Comparison of ENCODE assay signal across 20 cellular contexts in genomic region chr6:43982084-43982625, GRCh38.
"Had no signal": no experiment of that assay in that cellular context is flagged by ENCODE, and none has a peak within 500 bp of the region (broad histone marks: within the 10 kb centered on the region; RNA-seq: fewer than 3 reads in every experiment).

No MANE protein-coding gene starts in this region.

- H3K36me3 Mint-ChIP-seq: immature natural killer cell; mesothelial cell of epicardium; stimulated activated effector memory CD8-positive, alpha-beta T cell treated with anti-CD3 and anti-CD28 coated beads, Interleukin-12 subunit alpha, Interleukin-12 subunit beta, amount 100 ng/mL, for 72 hours had no signal

- ATAC-seq: activated CD8-positive, alpha-beta T cell treated with anti-CD3 and anti-CD28 coated beads, Interleukin-2, amount 10 ng/mL, durations not matched to agents 7 days and 5 days; lower lobe of right lung; stimulated activated effector memory CD8-positive, alpha-beta T cell treated with anti-CD3 and anti-CD28 coated beads, Interleukin-12 subunit alpha, Interleukin-12 subunit beta, amount 100 ng/mL, for 72 hours had no signal

- H3K9me3 ChIP-seq: lower lobe of right lung had no signal

- DNase-seq: activated CD4-positive, alpha-beta T cell treated with anti-CD3 and anti-CD28 coated beads, Interleukin-2, amount 10 ng/mL, durations not matched to agents 24 days and 14 days; activated CD4-positive, CD25-positive, alpha-beta regulatory T cell; activated CD8-positive, alpha-beta T cell treated with anti-CD3 and anti-CD28 coated beads, Interleukin-2, amount 10 ng/mL, durations not matched to agents 7 days and 5 days; activated naive CD4-positive, alpha-beta T cell treated with anti-CD3 and anti-CD28 coated beads, Interleukin-2, amount 50 U/mL, for 16 hours; activated T-cell treated with anti-CD3 and anti-CD28 coated beads for 4 hours; caudate nucleus; cortex of kidney; effector CD8-positive, alpha-beta T cell; foreskin fibroblast; glutamatergic neuron; immature natural killer cell; lower lobe of right lung; stimulated activated CD4-positive, alpha-beta T cell treated with anti-CD3 and anti-CD28 coated beads, Interleukin-12 subunit alpha, Interleukin-12 subunit beta, amount 100 ng/mL, for 4 hours; stimulated activated CD4-positive, alpha-beta T cell treated with anti-CD3 and anti-CD28 coated beads, Interleukin-2, amount 100 ng/mL, for 24 hours; SW 1271; trophoblast cell had no signal

- H3K4me3 Mint-ChIP-seq: activated CD4-positive, alpha-beta T cell treated with anti-CD3 and anti-CD28 coated beads, Interleukin-2, amount 10 ng/mL, durations not matched to agents 24 days and 14 days; activated CD8-positive, alpha-beta T cell treated with anti-CD3 and anti-CD28 coated beads, Interleukin-2, amount 10 ng/mL, durations not matched to agents 7 days and 5 days; immature natural killer cell; mesothelial cell of epicardium; neural crest cell; stimulated activated effector memory CD8-positive, alpha-beta T cell treated with anti-CD3 and anti-CD28 coated beads, Interleukin-12 subunit alpha, Interleukin-12 subunit beta, amount 100 ng/mL, for 72 hours had no signal

- H3K4me1 ChIP-seq: lower lobe of right lung had no signal

- H3K36me3 ChIP-seq: lower lobe of right lung had no signal

- H3K4me1 Mint-ChIP-seq: neural crest cell had no signal

- H3K4me3 ChIP-seq: lower lobe of right lung had no signal

- H3K27ac Mint-ChIP-seq: activated CD4-positive, alpha-beta T cell treated with anti-CD3 and anti-CD28 coated beads, Interleukin-2, amount 10 ng/mL, durations not matched to agents 24 days and 14 days; activated CD8-positive, alpha-beta T cell treated with anti-CD3 and anti-CD28 coated beads, Interleukin-2, amount 10 ng/mL, durations not matched to agents 7 days and 5 days; activated T-helper 2 cell treated with anti-CD3 and anti-CD28 coated beads, Interferon-gamma antibody, Interleukin-2, Interleukin-4, amounts not matched to agents 10 μg/mL and 5 μg/mL and 100 μg/mL, durations not matched to agents 14 hours and 24 hours and 36 hours; immature natural killer cell; mesothelial cell of epicardium; stimulated activated effector memory CD8-positive, alpha-beta T cell treated with anti-CD3 and anti-CD28 coated beads, Interleukin-12 subunit alpha, Interleukin-12 subunit beta, amount 100 ng/mL, for 72 hours had no signal

- H3K27ac ChIP-seq: lower lobe of right lung had no signal

- H3K9me3 Mint-ChIP-seq: activated CD4-positive, alpha-beta T cell treated with anti-CD3 and anti-CD28 coated beads, Interleukin-2, amount 10 ng/mL, durations not matched to agents 24 days and 14 days; activated T-helper 2 cell treated with anti-CD3 and anti-CD28 coated beads, Interferon-gamma antibody, Interleukin-2, Interleukin-4, amounts not matched to agents 10 μg/mL and 5 μg/mL and 100 μg/mL, durations not matched to agents 14 hours and 24 hours and 36 hours; immature natural killer cell; mesothelial cell of epicardium; neural crest cell; stimulated activated effector memory CD8-positive, alpha-beta T cell treated with anti-CD3 and anti-CD28 coated beads, Interleukin-12 subunit alpha, Interleukin-12 subunit beta, amount 100 ng/mL, for 72 hours had no signal
